In the genomic region with DNA sequence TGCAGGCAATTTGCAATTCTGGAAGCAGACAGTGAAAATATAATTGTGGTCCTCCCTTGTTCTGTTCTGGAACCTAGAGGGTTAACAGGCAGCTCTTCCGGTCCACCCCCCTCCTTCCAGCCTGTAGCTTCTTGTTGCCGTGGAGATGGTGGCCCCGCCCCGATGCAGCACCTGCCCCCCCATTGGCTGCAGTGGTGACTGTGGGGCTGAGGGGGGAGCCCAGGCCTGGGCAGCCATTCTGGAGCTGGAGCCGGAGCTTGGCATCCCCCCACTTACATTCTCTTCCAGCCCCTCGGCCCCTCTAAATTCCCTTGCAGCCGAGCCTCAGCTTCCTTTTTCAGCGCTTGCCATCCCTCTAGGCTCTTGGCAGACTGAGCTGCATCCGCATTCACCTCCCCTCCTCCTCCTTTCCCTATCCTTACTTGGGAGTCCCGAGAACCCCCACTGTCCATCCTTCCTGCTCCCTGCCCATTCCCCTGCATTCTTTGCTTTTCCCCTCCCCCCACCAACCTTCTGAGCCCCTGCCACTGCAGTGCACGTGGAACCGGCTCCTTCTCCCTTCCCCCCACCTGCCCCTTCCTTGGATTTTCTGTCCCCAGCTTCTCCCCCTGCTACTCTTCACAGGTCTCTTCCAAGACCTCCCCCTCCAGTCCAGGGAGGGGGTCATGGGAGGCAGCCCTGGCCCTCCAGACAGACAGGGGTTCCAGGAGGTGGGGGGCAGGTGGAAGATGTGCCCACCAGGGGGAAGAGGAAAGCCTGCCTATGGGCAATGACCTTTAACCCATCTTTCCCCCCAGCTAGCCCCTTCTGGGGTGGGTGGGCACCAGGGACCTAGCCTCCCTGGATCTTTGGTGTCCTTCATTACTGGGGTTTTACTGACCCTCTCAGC, we compare ENCODE assay signal across 8 cellular contexts. TPM values are rescaled to one million over a fixed set of nuclear protein-coding genes. Genes with fewer than 3 reads are reported as not detected.
A peak's percentile ranks its signal among the peaks of the same experiment; 100 is the strongest.
DNase-seq lines count a peak whose midpoint lies in the region; ATAC-seq and TF ChIP-seq lines count a peak whose summit lies in the region.

No MANE protein-coding gene starts in this region.

- DNase-seq in DND-41 (peak; percentile 77), RKO (ENCODE audit: low spot score) (peak; percentile 86), activated gamma-delta T cell (lab: John Stamatoyannopoulos, UW) (peak; percentile 71), left ventricle myocardium inferior (peak; percentile 47), sciatic nerve (ENCODE audit: low spot score) (no peak)

- H3K36me3 ChIP-seq in DND-41 (ENCODE audit: insufficient read depth, low read length) = peaks cover 22% of the 10 kb centered on the region
- peaks cover 13% of the 10 kb centered on the region for H3K36me3 ChIP-seq in left ventricle myocardium inferior

- H3K27me3 ChIP-seq in DND-41 (ENCODE audit: insufficient read depth, low read length, poor library complexity) (no peaks in the 10 kb centered on the region), left ventricle myocardium inferior (ENCODE audit: low read depth) (no peaks in the 10 kb centered on the region)

- H3K4me1 ChIP-seq in DND-41 (ENCODE audit: insufficient read depth, low read length) (peaks cover 49% of the 10 kb centered on the region), left ventricle myocardium inferior (peaks cover 73% of the 10 kb centered on the region)

- no peak for TF ChIP-seq CTCF in DND-41 (IDR thresholded peaks at IDR 0.05; ENCODE audit: borderline replicate concordance, extremely low read depth, low read length, poor library complexity, severe bottlenecking)
- TF ChIP-seq CTCF in left ventricle myocardium inferior (IDR thresholded peaks at IDR 0.05; ENCODE audit: borderline replicate concordance) = no peak

- peak; percentile 54 for ATAC-seq in DND-41 (ENCODE audit: insufficient read depth, low read depth)
- ATAC-seq in HG02571 (IDR thresholded peaks at IDR 0.05; ENCODE audit: unreplicated experiment) = peak; percentile 46
- ATAC-seq in sciatic nerve = peak; percentile 36
- no peak for ATAC-seq in GM18861 (IDR thresholded peaks at IDR 0.05; ENCODE audit: unreplicated experiment)
- no peak for ATAC-seq in HG03039 (IDR thresholded peaks at IDR 0.05; ENCODE audit: unreplicated experiment)

- H2AFZ ChIP-seq in DND-41 (ENCODE audit: low read depth, low read length) = no peak overlapping the region

- H3K9me3 ChIP-seq in DND-41 (ENCODE audit: insufficient read depth, low read length, severe bottlenecking) = no peaks in the 10 kb centered on the region
- H3K9me3 ChIP-seq in left ventricle myocardium inferior (replicated peaks) = no peaks in the 10 kb centered on the region

- H3K9ac ChIP-seq in DND-41 (ENCODE audit: low read depth, low read length) = peak overlapping the region; percentile 4; the same call in 1 of the 2 replicates

- peak overlapping the region; percentile 52 for H3K4me2 ChIP-seq in DND-41 (ENCODE audit: insufficient read depth, low read length)

- H4K20me1 ChIP-seq in DND-41 (ENCODE audit: insufficient read depth, low read length) = peaks cover 23% of the 10 kb centered on the region

- peak overlapping the region; percentile 52 for H3K27ac ChIP-seq in DND-41 (ENCODE audit: low read length)
- H3K27ac ChIP-seq in left ventricle myocardium inferior (replicated peaks) = no peak overlapping the region

- H3K79me2 ChIP-seq in DND-41 (ENCODE audit: insufficient read depth, low read length) = peaks cover 26% of the 10 kb centered on the region

- H3K4me3 ChIP-seq in DND-41 (ENCODE audit: low read depth in 1 of 2, low read length in 2 of 2) (peak overlapping the region in 1 of 2 experiments; percentile 33; a peak in 1 of 4 replicates), left ventricle myocardium inferior (peak overlapping the region; percentile 27)

- intact Hi-C loops in left ventricle myocardium inferior (cut with micrococcal nuclease) = no loop called here
- intact Hi-C loops in sciatic nerve (cut with DNase I) = no loop called here

RNA-seq across cellular contexts. Expression of a gene that starts 11.4 kb away (rescaled TPM):
- 6.5 TPM for total RNA-seq in left ventricle myocardium inferior
- total RNA-seq in sciatic nerve = 30.2 TPM

RNA-seq across cellular contexts. Expression of a gene that starts 13.3 kb away (rescaled TPM):
- 107 TPM for total RNA-seq in left ventricle myocardium inferior
- 107 TPM for total RNA-seq in sciatic nerve

RNA-seq across cellular contexts. Expression of a gene that starts 20.4 kb away (rescaled TPM):
- total RNA-seq in left ventricle myocardium inferior = 52.2 TPM
- total RNA-seq in sciatic nerve = 107 TPM

RNA-seq across cellular contexts. Expression of a gene that starts 23.1 kb away (rescaled TPM):
- total RNA-seq in left ventricle myocardium inferior = 4.9 TPM
- 6.5 TPM for total RNA-seq in sciatic nerve

RNA-seq across cellular contexts. Expression of a gene that starts 39.6 kb away (rescaled TPM):
- total RNA-seq in left ventricle myocardium inferior (0.49 TPM), sciatic nerve (1.5 TPM)

Comparison
In these comparisons a context has a peak if more than half of its experiments do, and no peak if none do; other contexts are left out.
1. ATAC-seq: peak in DND-41 (single experiment), HG02571 (single experiment) and sciatic nerve (single experiment); none in GM18861 (single experiment) and HG03039 (single experiment).